In the genomic region with DNA sequence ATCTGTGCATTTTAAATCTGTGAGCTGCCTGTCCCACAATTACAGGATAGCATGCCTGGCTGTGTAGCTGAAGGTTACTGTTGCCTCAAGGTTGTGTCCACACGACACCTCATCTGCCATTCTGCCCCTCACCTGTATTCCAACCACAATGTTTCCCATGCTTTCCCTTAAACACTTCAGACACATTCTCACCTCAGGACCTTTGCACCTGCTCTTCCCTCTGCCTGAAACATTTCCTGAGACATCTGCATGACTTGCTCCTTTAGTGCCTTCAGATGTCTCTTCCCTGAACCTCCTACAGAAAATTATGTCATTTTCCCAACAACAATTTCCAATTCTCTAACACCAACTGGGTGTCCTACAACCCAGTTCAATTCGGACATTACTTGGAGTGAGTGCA, we compare ENCODE assay signal across 1 cellular context.
TF ChIP-seq lines count a peak whose summit lies in the region.

No MANE protein-coding gene starts in this region.

TF ChIP-seq in K562, 482 proteins besides CTCF, POLR2A, EP300 and RAD21 (continued from another document):
- TF ChIP-seq, protein P1, sequence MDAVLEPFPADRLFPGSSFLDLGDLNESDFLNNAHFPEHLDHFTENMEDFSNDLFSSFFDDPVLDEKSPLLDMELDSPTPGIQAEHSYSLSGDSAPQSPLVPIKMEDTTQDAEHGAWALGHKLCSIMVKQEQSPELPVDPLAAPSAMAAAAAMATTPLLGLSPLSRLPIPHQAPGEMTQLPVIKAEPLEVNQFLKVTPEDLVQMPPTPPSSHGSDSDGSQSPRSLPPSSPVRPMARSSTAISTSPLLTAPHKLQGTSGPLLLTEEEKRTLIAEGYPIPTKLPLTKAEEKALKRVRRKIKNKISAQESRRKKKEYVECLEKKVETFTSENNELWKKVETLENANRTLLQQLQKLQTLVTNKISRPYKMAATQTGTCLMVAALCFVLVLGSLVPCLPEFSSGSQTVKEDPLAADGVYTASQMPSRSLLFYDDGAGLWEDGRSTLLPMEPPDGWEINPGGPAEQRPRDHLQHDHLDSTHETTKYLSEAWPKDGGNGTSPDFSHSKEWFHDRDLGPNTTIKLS (IDR thresholded peaks at IDR 0.05; ENCODE audit: borderline replicate concordance, low read depth): no peak
- TF ChIP-seq CBX1 (IDR thresholded peaks at IDR 0.05; ENCODE audit: low read depth): no peak
